Comparison of ENCODE assay signal across 16 cellular contexts in the genomic region with DNA sequence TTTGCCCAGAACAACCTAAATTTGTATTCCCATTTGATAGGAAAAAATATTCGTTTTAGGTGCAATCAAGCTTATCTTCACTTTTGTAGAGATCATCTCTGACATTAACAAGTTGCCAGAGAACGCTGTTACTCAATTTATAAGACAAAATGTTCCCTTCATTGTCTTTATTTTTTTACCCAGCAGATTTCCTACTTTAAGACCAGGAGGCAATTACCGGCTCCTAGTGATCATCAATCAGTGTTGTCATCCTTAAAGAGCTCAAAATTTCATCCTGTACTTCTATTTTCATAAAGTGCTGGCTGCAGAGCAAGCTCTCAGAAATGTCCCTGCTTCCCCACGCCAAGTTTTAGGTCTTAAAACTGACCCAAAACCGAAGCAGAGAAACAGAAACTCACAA.
"Had no signal": no experiment of that assay in that cellular context is flagged by ENCODE, and none has a peak within 500 bp of the region (broad histone marks: within the 10 kb centered on the region; RNA-seq: fewer than 3 reads in every experiment).

No MANE protein-coding gene starts in this region.

- H3K27me3 ChIP-seq: foreskin keratinocyte had no signal

- ATAC-seq: activated CD4-positive, CD25-positive, alpha-beta regulatory T cell treated with anti-CD3 and anti-CD28 coated beads, Interleukin-2, amount 50 U/mL, for 24 hours; foreskin keratinocyte; left colon; naive thymus-derived CD4-positive, alpha-beta T cell had no signal

- H3K4me3 ChIP-seq: SK-N-MC, skin epidermis had no signal

- H3K27ac ChIP-seq: foreskin keratinocyte, parathyroid adenoma, SK-N-MC, skin epidermis had no signal

- H3K4me1 ChIP-seq: parathyroid adenoma had no signal

- DNase-seq: activated CD4-positive, alpha-beta T cell treated with anti-CD3 and anti-CD28 coated beads, Interleukin-2, amount 50 U/mL, for 4 hours; activated naive CD4-positive, alpha-beta T cell; activated naive CD8-positive, alpha-beta T cell treated with anti-CD3 and anti-CD28 coated beads, Interleukin-2, amount 10 ng/mL, durations not matched to agents 7 days and 5 days; activated T-cell treated with anti-CD3 and anti-CD28 coated beads for 4 hours; foreskin keratinocyte; head of caudate nucleus; left colon; mammary epithelial cell; naive thymus-derived CD4-positive, alpha-beta T cell; stimulated activated CD4-positive, alpha-beta T cell treated with anti-CD3 and anti-CD28 coated beads, Interleukin-15, amount 100 ng/mL, for 24 hours; stimulated activated CD4-positive, alpha-beta T cell treated with anti-CD3 and anti-CD28 coated beads, Interleukin-4, amount 100 ng/mL, for 24 hours; stimulated activated naive CD4-positive, alpha-beta T cell had no signal
